7 cellular contexts compared by ENCODE assay signal in genomic region chr4:113760094-113760851, GRCh38. TPM values are rescaled to one million over a fixed set of nuclear protein-coding genes. Genes with fewer than 3 reads are reported as not detected.
DNase-seq lines count a peak whose midpoint lies in the region; ATAC-seq and TF ChIP-seq lines count a peak whose summit lies in the region.

No MANE protein-coding gene starts in this region.

- peaks cover 5 to 8% of the 10 kb centered on the region in 2 donors for H3K36me3 Mint-ChIP-seq in naive B cell

- TF ChIP-seq CTCF in GM12875 (IDR thresholded peaks at IDR 0.05; ENCODE audit: borderline replicate concordance, insufficient read depth, low read depth, low read length) = no peak
- no peak for TF ChIP-seq CTCF in tibial nerve (IDR thresholded peaks at IDR 0.05)

- no peaks in the 10 kb centered on the region for H3K27me3 ChIP-seq in tibial nerve

- H3K4me1 ChIP-seq in tibial nerve = peaks cover 0 to 52% (median 14%) of the 10 kb centered on the region in 4 donors

- H3K4me3 Mint-ChIP-seq in naive B cell = peak overlapping the region; percentile 96 to 100 (median 99)

- TF ChIP-seq POLR2A in tibial nerve (IDR thresholded peaks at IDR 0.05) = no peak

- TF ChIP-seq EP300 in tibial nerve (IDR thresholded peaks at IDR 0.05) = peak in 1 of 2 donors; percentile 58

- peaks cover 33 to 46% (median 34%) of the 10 kb centered on the region in 3 donors for H3K4me1 Mint-ChIP-seq in naive B cell

- ATAC-seq in naive B cell (ENCODE audit: low read depth in 2 of 2) = no peak
- no peak for ATAC-seq in GM19463 (IDR thresholded peaks at IDR 0.05; ENCODE audit: unreplicated experiment)

- peak overlapping the region; percentile 91 to 99 (median 98) for H3K27ac Mint-ChIP-seq in naive B cell

- no peaks in the 10 kb centered on the region for H3K27me3 Mint-ChIP-seq in naive B cell

- peak overlapping the region; percentile 97 to 99 (median 98) for H3K27ac ChIP-seq in tibial nerve

- peak overlapping the region; percentile 80 for H3K4me3 ChIP-seq in GM12875 (ENCODE audit: low read depth, low read length)
- H3K4me3 ChIP-seq in tibial nerve = peak overlapping the region; percentile 75 to 95 (median 86)

- no peaks in the 10 kb centered on the region for H3K9me3 Mint-ChIP-seq in naive B cell

- DNase-seq in NCI-H345 treated with DMSO at 0.1 percent for 48 hours (lab: John Stamatoyannopoulos, UW; ENCODE audit: unreplicated experiment) (peak; percentile 24), fibroblast of gingiva (ENCODE audit: low read depth) (peak; percentile 57), naive B cell (peak; percentile 40), tibial nerve (ENCODE audit: low spot score in 2 of 2) (peak; percentile 26 to 50)
- peak; percentile 47 for DNase-seq in activated T-cell treated with anti-CD3 and anti-CD28 coated beads, Interleukin-2, amount 50 U/mL, for 1 hour

- H3K9me3 ChIP-seq in tibial nerve = no peaks in the 10 kb centered on the region

- WGBS in tibial nerve, 2 donors = 2% methylated on average over 22 of the region's 22 CpGs

- peaks cover 0 to 4% (median 0%) of the 10 kb centered on the region in 3 donors for H3K36me3 ChIP-seq in tibial nerve

RNA-seq across cellular contexts. Expression of gene CAMK2D, which starts 1.3 kb away (rescaled TPM):
- 10 to 100 TPM; 75.5 to 84.9 (median 81.8) TPM for polyA plus RNA-seq in naive B cell (ENCODE audit: low read depth in 6 of 6)
- 10 to 100 TPM; 30.3 to 58.5 (median 34.6) TPM for total RNA-seq in tibial nerve
